ENCODE assay signal across 1 cellular context in the genomic region with DNA sequence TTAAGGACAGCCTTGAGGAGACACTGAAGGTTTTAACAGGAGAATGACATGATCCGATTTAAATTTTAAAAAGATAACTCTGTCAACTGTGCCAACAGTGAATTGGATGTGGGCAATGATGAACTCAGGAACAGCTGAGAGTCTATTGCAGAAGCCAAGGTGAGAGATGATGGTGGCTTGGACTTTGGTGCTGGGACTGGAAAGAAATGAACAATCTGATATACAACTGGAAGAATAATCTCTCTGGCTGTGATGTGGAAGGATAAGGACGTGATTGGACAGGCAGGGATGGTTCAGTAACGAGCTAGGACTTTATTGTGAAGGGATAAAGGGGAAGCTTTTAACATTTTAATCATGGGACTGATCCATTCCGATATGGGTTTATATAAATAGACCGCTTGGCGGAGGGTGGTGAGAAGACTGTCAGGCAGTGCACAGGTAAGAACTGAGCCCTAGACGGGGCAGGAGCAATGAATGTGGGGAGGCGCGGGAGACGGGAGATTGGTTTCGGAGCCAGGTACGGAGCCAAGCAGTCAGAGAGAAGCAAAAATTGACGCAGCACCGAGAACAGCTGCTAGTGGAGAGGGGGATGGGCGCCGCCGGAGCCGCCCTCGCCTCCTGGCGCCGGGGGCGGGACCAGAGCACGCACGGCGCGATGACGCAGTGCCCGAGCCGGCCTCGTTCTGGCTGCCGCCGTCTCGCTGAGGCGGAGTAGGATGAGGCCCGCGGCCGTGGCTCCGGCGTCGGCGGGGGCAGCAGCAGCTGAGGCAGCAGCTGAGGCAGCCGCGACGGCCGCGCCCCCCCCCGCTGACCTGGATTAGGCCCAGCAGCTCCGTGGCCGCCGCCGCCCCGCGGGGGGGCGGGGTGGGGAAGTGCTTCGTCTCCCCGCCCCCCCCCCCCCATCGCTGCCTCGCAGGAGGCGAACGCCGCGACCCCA.
TF ChIP-seq lines count a peak whose summit lies in the region.

A gene with protein sequence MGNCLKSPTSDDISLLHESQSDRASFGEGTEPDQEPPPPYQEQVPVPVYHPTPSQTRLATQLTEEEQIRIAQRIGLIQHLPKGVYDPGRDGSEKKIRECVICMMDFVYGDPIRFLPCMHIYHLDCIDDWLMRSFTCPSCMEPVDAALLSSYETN (plus strand): TSS at position 663 of the 937 bp plus-strand sequence. CDS start 484 bp downstream, outside the sequence.

TF ChIP-seq in HepG2, 621 proteins besides CTCF, POLR2A, EP300 and RAD21 (continued from another document):
- TF ChIP-seq ZNF710 (CRISPR knock-in tag; IDR thresholded peaks at IDR 0.05; ENCODE audit: borderline replicate concordance) (peak; percentile 71), ZNF770 (CRISPR knock-in tag; IDR thresholded peaks at IDR 0.05) (0 out of 2 replicates have a peak, but pooled peaks have one; percentile 15), ZKSCAN1 (IDR thresholded peaks at IDR 0.05; ENCODE audit: low read length) (no peak), KMT2A (CRISPR knock-in tag; IDR thresholded peaks at IDR 0.05) (peak; percentile 50; the same call in 1 of the 2 replicates), ZMYM4 (CRISPR knock-in tag; IDR thresholded peaks at IDR 0.05) (peak; percentile 54), NR1H2 (CRISPR knock-in tag; IDR thresholded peaks at IDR 0.05; ENCODE audit: borderline replicate concordance, low read depth) (no peak), ETV6 (CRISPR knock-in tag; conservative IDR thresholded peaks at IDR 0.05) (0 out of 2 replicates have a peak, but pooled peaks have one; percentile 57), RFX5 (IDR thresholded peaks at IDR 0.05; ENCODE audit: low read depth, low read length) (no peak), GMEB2 (CRISPR knock-in tag; IDR thresholded peaks at IDR 0.05; ENCODE audit: low read depth) (peak; percentile 90), PCBP1 (IDR thresholded peaks at IDR 0.05; ENCODE audit: borderline replicate concordance, low read depth, low read length) (no peak), SP5 (CRISPR knock-in tag; IDR thresholded peaks at IDR 0.05; ENCODE audit: borderline replicate concordance, low read depth) (peak; percentile 39; the same call in 1 of the 2 replicates), ZNF747 (CRISPR knock-in tag; IDR thresholded peaks at IDR 0.05; ENCODE audit: borderline replicate concordance) (0 out of 2 replicates have a peak, but pooled peaks have one; percentile 23), FIP1L1 (IDR thresholded peaks at IDR 0.05; ENCODE audit: borderline replicate concordance, insufficient read depth, low read depth, low read length) (no peak), PAX8 (CRISPR knock-in tag; IDR thresholded peaks at IDR 0.05; ENCODE audit: borderline replicate concordance) (no peak), ZNF562 (CRISPR knock-in tag; IDR thresholded peaks at IDR 0.05; ENCODE audit: borderline replicate concordance) (no peak)
